1 cellular context compared by ENCODE assay signal in the genomic region with DNA sequence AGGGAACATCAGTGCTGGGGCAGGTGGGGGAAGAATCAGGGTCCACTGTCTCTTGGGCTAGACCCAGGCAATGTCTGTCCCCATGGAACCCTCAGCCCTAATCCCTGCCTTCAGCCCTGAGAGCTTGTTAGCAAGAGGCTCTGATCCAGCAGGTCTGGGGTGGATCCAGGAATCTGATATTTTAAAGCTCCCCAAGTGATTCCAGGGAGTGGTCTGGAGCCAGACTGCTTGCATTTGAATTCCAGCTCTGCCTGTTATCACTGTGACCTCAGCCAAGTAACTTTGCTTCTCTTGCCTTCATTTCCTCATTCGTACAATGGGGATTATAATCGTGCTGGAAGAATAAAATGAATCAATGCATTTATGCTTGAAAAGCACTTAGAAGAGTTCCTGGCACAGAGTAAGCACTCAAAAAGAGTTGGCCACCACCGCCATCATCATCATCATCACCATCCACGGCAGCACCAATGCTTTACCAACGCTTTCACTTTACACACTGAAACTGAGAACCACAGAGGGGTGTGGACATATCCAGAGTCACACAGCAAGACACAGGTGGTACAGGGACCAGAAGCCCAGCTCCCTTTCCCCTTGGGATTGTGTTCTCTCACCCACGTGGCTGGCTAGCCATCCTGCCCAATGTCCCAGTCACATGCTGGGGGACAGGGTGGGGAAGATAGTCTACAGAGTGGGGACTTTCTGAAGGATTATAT.
TF ChIP-seq lines count a peak whose summit lies in the region.

No MANE protein-coding gene starts in this region.

TF ChIP-seq in GM12878, 131 proteins besides CTCF, POLR2A, EP300 and RAD21:
- TF ChIP-seq SIX5 (IDR thresholded peaks at IDR 0.05; ENCODE audit: low read depth, low read length, severe bottlenecking) (no peak), TARDBP (IDR thresholded peaks at IDR 0.05; ENCODE audit: borderline replicate concordance) (no peak), HDGF (IDR thresholded peaks at IDR 0.05) (no peak), NFIC (IDR thresholded peaks at IDR 0.05; ENCODE audit: low read depth, low read length) (no peak), CREB1 (IDR thresholded peaks at IDR 0.05; ENCODE audit: low read depth) (no peak), RELA (IDR thresholded peaks at IDR 0.05; ENCODE audit: borderline replicate concordance, partially characterized antibody) (no peak), IRF4 (IDR thresholded peaks at IDR 0.05; ENCODE audit: low read depth, low read length) (no peak), ZNF687 (IDR thresholded peaks at IDR 0.05) (no peak)
